In genomic region chr3:11558002-11558401, GRCh38 we compare ENCODE assay signal across 10 cellular contexts.
DNase-seq lines count a peak whose midpoint lies in the region; ATAC-seq and TF ChIP-seq lines count a peak whose summit lies in the region.
"Had no signal": no experiment of that assay in that cellular context is flagged by ENCODE, and none has a peak within 500 bp of the region (broad histone marks: within the 10 kb centered on the region; RNA-seq: fewer than 3 reads in every experiment).

No MANE protein-coding gene starts in this region.

- CTCF ChIA-PET in CD8-positive, alpha-beta T cell (lab: Charles Lee), result no interaction called here
- CTCF ChIA-PET in Panc1 (lab: Charles Lee), result no interaction called here

- H3K27ac Mint-ChIP-seq in CD8-positive, alpha-beta T cell, result peak overlapping the region; percentile 37
- H3K27ac Mint-ChIP-seq in endodermal cell, result peak overlapping the region; percentile 33

- H3K27me3 Mint-ChIP-seq in CD8-positive, alpha-beta T cell (ENCODE audit: low read depth), result no peaks in the 10 kb centered on the region
- no peaks in the 10 kb centered on the region for H3K27me3 Mint-ChIP-seq in endodermal cell (ENCODE audit: insufficient read depth)

- no peaks in the 10 kb centered on the region for H3K9me3 Mint-ChIP-seq in CD8-positive, alpha-beta T cell
- H3K9me3 Mint-ChIP-seq in endodermal cell, result no peaks in the 10 kb centered on the region

- H3K79me1 ChIP-seq in neuronal stem cell (ENCODE audit: low read depth, low read length), result peaks cover 12% of the 10 kb centered on the region

- no peak overlapping the region for H2BK15ac ChIP-seq in neuronal stem cell (ENCODE audit: low read length)

- H2AK5ac ChIP-seq in neuronal stem cell (ENCODE audit: low read depth, low read length), result no peak overlapping the region

- H2BK12ac ChIP-seq in neuronal stem cell (ENCODE audit: low read length), result no peak overlapping the region

- DNase-seq in CD8-positive, alpha-beta T cell, result no peak
- no peak for DNase-seq in Panc1 (ENCODE audit: low read depth, low spot score)
- peak; percentile 34 for DNase-seq in endodermal cell
- peak; percentile 32 for DNase-seq in occipital lobe (lab: John Stamatoyannopoulos, UW)
- no peak for DNase-seq in effector CD8-positive, alpha-beta T cell (lab: John Stamatoyannopoulos, UW)
- no peak for DNase-seq in neuronal stem cell (ENCODE audit: low spot score)
- DNase-seq in GM19240 (ENCODE audit: insufficient read length, low spot score), result no peak
- DNase-seq in NCI-H510A treated with DMSO at 0.1 percent for 48 hours (lab: John Stamatoyannopoulos, UW), result no peak
- DNase-seq: central memory CD4-positive, alpha-beta T cell had no signal

- no peak overlapping the region for H3K4me3 ChIP-seq in CD8-positive, alpha-beta T cell (ENCODE audit: low read depth, low read length)
- H3K4me3 ChIP-seq in Panc1 (ENCODE audit: low read depth in 2 of 2, low read length in 2 of 2) (no peak overlapping the region), endodermal cell (ENCODE audit: low read length) (no peak overlapping the region), neuronal stem cell (ENCODE audit: low read length in 2 of 2) (no peak overlapping the region)
- H3K4me3 ChIP-seq: SJCRH30 had no signal

- 93 to 95% methylated on average over 9 to 13 of the region's 13 CpGs for WGBS in endodermal cell (ENCODE audit: insufficient coverage in 1 of 2, insufficient read length in 1 of 2), 2 experiments
- WGBS in neuronal stem cell (ENCODE audit: extremely low coverage in 2 of 2, insufficient read length in 2 of 2, insufficient replicate concordance in 1 of 2), 2 donors, result no CpG with 5 or more reads among the region's 13 CpGs

- in situ Hi-C loops in Panc1 (cut with HindIII; ENCODE audit: low pct_unique_long_range_greater_than_20kb, low sequenced_read_pairs), result no loop called here

- H2BK5ac ChIP-seq in neuronal stem cell (ENCODE audit: low read length), result no peak overlapping the region

- no peak overlapping the region for H3K23ac ChIP-seq in neuronal stem cell (ENCODE audit: low read depth, low read length, poor library complexity)

- no peak overlapping the region for H3K4ac ChIP-seq in neuronal stem cell (ENCODE audit: low read length)

- TF ChIP-seq CTCF in CD8-positive, alpha-beta T cell (IDR thresholded peaks at IDR 0.05), result no peak
- no peak for TF ChIP-seq CTCF in Panc1 (IDR thresholded peaks at IDR 0.05)
- no peak for TF ChIP-seq CTCF in endodermal cell (conservative IDR thresholded peaks at IDR 0.05)

- no peak overlapping the region for H3K4me2 ChIP-seq in neuronal stem cell (ENCODE audit: insufficient read depth, low read length, poor library complexity, severe bottlenecking)

- H2AFZ ChIP-seq in neuronal stem cell (ENCODE audit: low read length), result no peak overlapping the region

- no peak overlapping the region for H3K9ac ChIP-seq in endodermal cell (ENCODE audit: extremely low read depth, low read length, poor library complexity, severe bottlenecking)
- H3K9ac ChIP-seq in neuronal stem cell (ENCODE audit: low read depth, low read length, poor library complexity), result no peak overlapping the region

- H3K36me3 ChIP-seq in CD8-positive, alpha-beta T cell (ENCODE audit: insufficient read depth, low read length), result no peaks in the 10 kb centered on the region
- H3K36me3 ChIP-seq in Panc1 (ENCODE audit: control insufficient read depth, insufficient read depth, low read length) (peaks cover 2% of the 10 kb centered on the region), endodermal cell (ENCODE audit: control insufficient read depth, insufficient read depth, low read length) (peaks cover 30% of the 10 kb centered on the region), neuronal stem cell (replicated peaks in 1 of 2; ENCODE audit: control insufficient read depth in 2 of 2, insufficient read depth in 2 of 2, low read length in 2 of 2) (peaks cover 44 to 97% of the 10 kb centered on the region in 2 donors)

- TSS peak; percentile 62 for BruUV-seq in Panc1 (replicated peaks; lab: Mats Ljungman, UMichigan)

- no peak overlapping the region for H4K8ac ChIP-seq in neuronal stem cell (ENCODE audit: low read depth, low read length)

- H3K14ac ChIP-seq in neuronal stem cell (ENCODE audit: low read length), result no peak overlapping the region

- ATAC-seq in CD8-positive, alpha-beta T cell, result no peak
- ATAC-seq in Panc1, result no peak

- peaks cover 3% of the 10 kb centered on the region for H3K4me1 Mint-ChIP-seq in CD8-positive, alpha-beta T cell (ENCODE audit: low read depth)
- peaks cover 2% of the 10 kb centered on the region for H3K4me1 Mint-ChIP-seq in endodermal cell

- H3K18ac ChIP-seq in neuronal stem cell (ENCODE audit: low read length), result no peak overlapping the region

- H4K91ac ChIP-seq in neuronal stem cell (ENCODE audit: low read depth, low read length, poor library complexity), result no peak overlapping the region

- POLR2A ChIA-PET in CD8-positive, alpha-beta T cell (lab: Charles Lee), result no interaction called here
- POLR2A ChIA-PET in Panc1 (lab: Charles Lee), result no interaction called here

- H3K36me3 Mint-ChIP-seq in CD8-positive, alpha-beta T cell, result peaks cover 81% of the 10 kb centered on the region
- peaks cover 28% of the 10 kb centered on the region for H3K36me3 Mint-ChIP-seq in endodermal cell (ENCODE audit: low read depth)

- intact Hi-C loops in CD8-positive, alpha-beta T cell (cut with DNase I, micrococcal nuclease), result no loop called here
- intact Hi-C loops in Panc1 (cut with micrococcal nuclease; ENCODE audit: unreplicated experiment), result loop anchor here (5.0 to 10.0 kb wide), 2 partner anchors 47 to 84 kb away; partner anchors contain the start of gene VGLL4

- no peak overlapping the region for H3K4me3 Mint-ChIP-seq in CD8-positive, alpha-beta T cell
- H3K4me3 Mint-ChIP-seq in endodermal cell, result no peak overlapping the region

- H2BK120ac ChIP-seq in neuronal stem cell (ENCODE audit: low read depth, low read length), result no peak overlapping the region

- no peaks in the 10 kb centered on the region for H3K9me3 ChIP-seq in CD8-positive, alpha-beta T cell (ENCODE audit: low read length)
- H3K9me3 ChIP-seq in Panc1 (ENCODE audit: control insufficient read depth, insufficient read depth, low read depth, low read length) (no peaks in the 10 kb centered on the region), endodermal cell (ENCODE audit: control insufficient read depth, low read length) (no peaks in the 10 kb centered on the region), neuronal stem cell (replicated peaks in 1 of 2; ENCODE audit: control insufficient read depth in 2 of 2, insufficient read depth in 1 of 2, low read depth in 1 of 2, low read length in 2 of 2) (peaks cover 0 to 2% of the 10 kb centered on the region in 2 donors)
- H3K9me3 ChIP-seq: SJCRH30 had no signal

- no peaks in the 10 kb centered on the region for H3K4me1 ChIP-seq in CD8-positive, alpha-beta T cell (ENCODE audit: insufficient read depth, low read length)
- H3K4me1 ChIP-seq in Panc1 (ENCODE audit: control insufficient read depth, insufficient read depth, low read length) (peaks cover 97% of the 10 kb centered on the region), endodermal cell (ENCODE audit: control insufficient read depth, insufficient read depth, low read length) (peaks cover 5% of the 10 kb centered on the region), neuronal stem cell (ENCODE audit: control insufficient read depth in 2 of 2, insufficient read depth in 1 of 2, low read depth in 1 of 2, low read length in 2 of 2) (peaks cover 12 to 39% of the 10 kb centered on the region in 2 donors)

- no peaks in the 10 kb centered on the region for H3K27me3 ChIP-seq in CD8-positive, alpha-beta T cell (ENCODE audit: insufficient read depth, low read length)
- H3K27me3 ChIP-seq in Panc1 (ENCODE audit: control insufficient read depth, insufficient read depth, low read length), result no peaks in the 10 kb centered on the region
- no peaks in the 10 kb centered on the region for H3K27me3 ChIP-seq in endodermal cell (ENCODE audit: control insufficient read depth, insufficient read depth, low read length, poor library complexity, severe bottlenecking)
- peaks cover 0 to 2% (median 0%) of the 10 kb centered on the region in 3 experiments for H3K27me3 ChIP-seq in neuronal stem cell (ENCODE audit: control insufficient read depth in 3 of 3, insufficient read depth in 3 of 3, low read depth in 1 of 3, low read length in 3 of 3)
- H3K27me3 ChIP-seq: SJCRH30 had no signal

- H3K27ac ChIP-seq in CD8-positive, alpha-beta T cell (ENCODE audit: low read depth, low read length), result no peak overlapping the region
- H3K27ac ChIP-seq in Panc1 (ENCODE audit: low read length), result peak overlapping the region; percentile 96
- peak overlapping the region; percentile 1 for H3K27ac ChIP-seq in endodermal cell (ENCODE audit: low read depth, low read length)
- no peak overlapping the region for H3K27ac ChIP-seq in neuronal stem cell (replicated peaks; ENCODE audit: low read length)

Comparison
In these comparisons a context has a peak if more than half of its experiments do, and no peak if none do; other contexts are left out.
1. DNase-seq: peak in endodermal cell (single experiment) and occipital lobe (single experiment); none in CD8-positive, alpha-beta T cell (0 of 7), Panc1 (single experiment), effector CD8-positive, alpha-beta T cell (single experiment), neuronal stem cell (single experiment), GM19240 (single experiment) and NCI-H510A treated with DMSO at 0.1 percent for 48 hours (single experiment).
2. H3K27ac ChIP-seq: peak in Panc1 (single experiment) and endodermal cell (single experiment); none in CD8-positive, alpha-beta T cell (single experiment) and neuronal stem cell (single experiment).